In the genomic region with DNA sequence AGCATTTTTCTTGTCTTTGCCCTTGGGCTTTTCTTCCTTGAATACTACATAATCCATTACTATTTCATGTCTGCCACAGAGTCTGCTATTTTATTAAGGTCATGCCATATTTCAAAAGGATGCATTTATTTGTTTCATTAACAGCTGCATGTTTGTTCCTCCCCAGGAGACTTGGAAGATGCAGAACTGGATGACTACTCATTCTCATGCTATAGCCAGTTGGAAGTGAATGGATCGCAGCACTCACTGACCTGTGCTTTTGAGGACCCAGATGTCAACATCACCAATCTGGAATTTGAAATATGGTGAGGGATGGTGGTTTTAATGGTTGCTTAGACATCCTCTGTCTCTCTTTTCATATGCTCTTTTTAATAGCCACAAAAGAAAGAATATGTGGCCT, we compare ENCODE assay signal across 1 cellular context.
TF ChIP-seq lines count a peak whose summit lies in the region.

No MANE protein-coding gene starts in this region.

TF ChIP-seq in IMR-90, 13 proteins besides CTCF, POLR2A, EP300 and RAD21:
- no peak for TF ChIP-seq MAFK (IDR thresholded peaks at IDR 0.05; ENCODE audit: low read depth, low read length)
- TF ChIP-seq CHD1 (IDR thresholded peaks at IDR 0.05; ENCODE audit: low read depth, low read length), result no peak
- TF ChIP-seq FOS (IDR thresholded peaks at IDR 0.05; ENCODE audit: low read depth, low read length), result no peak
- TF ChIP-seq, protein P1, sequence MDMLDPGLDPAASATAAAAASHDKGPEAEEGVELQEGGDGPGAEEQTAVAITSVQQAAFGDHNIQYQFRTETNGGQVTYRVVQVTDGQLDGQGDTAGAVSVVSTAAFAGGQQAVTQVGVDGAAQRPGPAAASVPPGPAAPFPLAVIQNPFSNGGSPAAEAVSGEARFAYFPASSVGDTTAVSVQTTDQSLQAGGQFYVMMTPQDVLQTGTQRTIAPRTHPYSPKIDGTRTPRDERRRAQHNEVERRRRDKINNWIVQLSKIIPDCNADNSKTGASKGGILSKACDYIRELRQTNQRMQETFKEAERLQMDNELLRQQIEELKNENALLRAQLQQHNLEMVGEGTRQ (IDR thresholded peaks at IDR 0.05; ENCODE audit: low read depth, low read length), result no peak
- no peak for TF ChIP-seq MXI1 (IDR thresholded peaks at IDR 0.05; ENCODE audit: borderline replicate concordance, low read depth, low read length)
- TF ChIP-seq BHLHE40 (IDR thresholded peaks at IDR 0.05; ENCODE audit: low read depth, low read length), result no peak
- no peak for TF ChIP-seq CEBPB (IDR thresholded peaks at IDR 0.05; ENCODE audit: low read depth, low read length)
- no peak for TF ChIP-seq MAZ (IDR thresholded peaks at IDR 0.05; ENCODE audit: borderline replicate concordance, low read depth, low read length)
- TF ChIP-seq SMC3 (IDR thresholded peaks at IDR 0.05; ENCODE audit: low read depth, low read length), result no peak
- no peak for TF ChIP-seq RCOR1 (IDR thresholded peaks at IDR 0.05; ENCODE audit: insufficient replicate concordance, low read length)
- TF ChIP-seq, protein P2, sequence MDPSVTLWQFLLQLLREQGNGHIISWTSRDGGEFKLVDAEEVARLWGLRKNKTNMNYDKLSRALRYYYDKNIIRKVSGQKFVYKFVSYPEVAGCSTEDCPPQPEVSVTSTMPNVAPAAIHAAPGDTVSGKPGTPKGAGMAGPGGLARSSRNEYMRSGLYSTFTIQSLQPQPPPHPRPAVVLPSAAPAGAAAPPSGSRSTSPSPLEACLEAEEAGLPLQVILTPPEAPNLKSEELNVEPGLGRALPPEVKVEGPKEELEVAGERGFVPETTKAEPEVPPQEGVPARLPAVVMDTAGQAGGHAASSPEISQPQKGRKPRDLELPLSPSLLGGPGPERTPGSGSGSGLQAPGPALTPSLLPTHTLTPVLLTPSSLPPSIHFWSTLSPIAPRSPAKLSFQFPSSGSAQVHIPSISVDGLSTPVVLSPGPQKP (IDR thresholded peaks at IDR 0.05; ENCODE audit: borderline replicate concordance, low read depth, low read length), result no peak
- TF ChIP-seq NFE2L2 (IDR thresholded peaks at IDR 0.05; ENCODE audit: low read depth, low read length), result no peak
- TF ChIP-seq RFX5 (IDR thresholded peaks at IDR 0.05; ENCODE audit: low read depth, low read length), result no peak
